ENCODE assay signal across 2 cellular contexts in genomic region chr9:89215342-89215741, GRCh38.
A peak's percentile ranks its signal among the peaks of the same experiment; 100 is the strongest.
TF ChIP-seq lines count a peak whose summit lies in the region.

No MANE protein-coding gene starts in this region.

TF ChIP-seq in HepG2, 621 proteins besides CTCF, POLR2A, EP300 and RAD21:
- TF ChIP-seq KLF15 (CRISPR knock-in tag; IDR thresholded peaks at IDR 0.05; ENCODE audit: borderline replicate concordance), result no peak
- TF ChIP-seq NFRKB (IDR thresholded peaks at IDR 0.05), result no peak
- TF ChIP-seq NCOA1 (CRISPR knock-in tag; IDR thresholded peaks at IDR 0.05), result no peak
- 0 out of 2 replicates have a peak, but pooled peaks have one; percentile 8 for TF ChIP-seq MAFF (IDR thresholded peaks at IDR 0.05; ENCODE audit: low read depth, low read length)
- TF ChIP-seq JDP2 (CRISPR knock-in tag; IDR thresholded peaks at IDR 0.05; ENCODE audit: borderline replicate concordance), result no peak
- no peak for TF ChIP-seq TMF1 (CRISPR knock-in tag; IDR thresholded peaks at IDR 0.05; ENCODE audit: low read depth)
- TF ChIP-seq MAFK (conservative IDR thresholded peaks at IDR 0.05 in 1 of 2, IDR thresholded peaks at IDR 0.05 in 1 of 2; ENCODE audit: low read length in 2 of 2), result peak in 1 of 2 experiments; percentile 32; a peak in 1 of 4 replicates
- TF ChIP-seq ZNF576 (CRISPR knock-in tag; IDR thresholded peaks at IDR 0.05), result no peak
- TF ChIP-seq WIZ (CRISPR knock-in tag; IDR thresholded peaks at IDR 0.05), result no peak

TF ChIP-seq in H1, 55 proteins besides CTCF, POLR2A, EP300 and RAD21:
- TF ChIP-seq SIN3A (conservative IDR thresholded peaks at IDR 0.05 in 1 of 2, IDR thresholded peaks at IDR 0.05 in 1 of 2; ENCODE audit: low read depth in 1 of 2, low read length in 2 of 2) (no peak), BCL11A (IDR thresholded peaks at IDR 0.05; ENCODE audit: low read depth in 2 of 2, low read length in 2 of 2) (no peak), CEBPB (IDR thresholded peaks at IDR 0.05; ENCODE audit: low read depth, low read length) (no peak), RFX5 (IDR thresholded peaks at IDR 0.05; ENCODE audit: borderline replicate concordance, low read depth, low read length) (no peak)
